ENCODE assay signal across 8 cellular contexts in genomic region chr16:80931985-80932720, GRCh38.
DNase-seq lines count a peak whose midpoint lies in the region; ATAC-seq and TF ChIP-seq lines count a peak whose summit lies in the region.

No MANE protein-coding gene starts in this region.

- 1 to 2% methylated on average over 62 to 63 of the region's 63 CpGs for WGBS in lung, 2 donors

- peak in 3 of 4 experiments; percentile 48 to 63 (median 53) for ATAC-seq in T-cell (replicated peaks in 1 of 4)
- peak; percentile 68 for ATAC-seq in lung (ENCODE audit: insufficient read depth, low FRiP score)
- peak; percentile 68 for ATAC-seq in stimulated activated naive CD8-positive, alpha-beta T cell treated with anti-CD3 and anti-CD28 coated beads, Interleukin-15, amount 100 ng/mL, for 72 hours

- no peaks in the 10 kb centered on the region for H3K9me3 Mint-ChIP-seq in activated naive CD4-positive, alpha-beta T cell treated with anti-CD3 and anti-CD28 coated beads for 36 hours
- H3K9me3 Mint-ChIP-seq in T-cell (no peaks in the 10 kb centered on the region), endothelial cell (ENCODE audit: unreplicated experiment) (no peaks in the 10 kb centered on the region)
- H3K9me3 Mint-ChIP-seq in stimulated activated naive CD8-positive, alpha-beta T cell treated with anti-CD3 and anti-CD28 coated beads, Interleukin-15, amount 100 ng/mL, for 72 hours, result no peaks in the 10 kb centered on the region

- H3K27me3 Mint-ChIP-seq in activated naive CD4-positive, alpha-beta T cell treated with anti-CD3 and anti-CD28 coated beads for 36 hours (ENCODE audit: low read depth), result peaks cover 54% of the 10 kb centered on the region
- H3K27me3 Mint-ChIP-seq in T-cell (peaks cover 59 to 66% of the 10 kb centered on the region in 2 donors), endothelial cell (ENCODE audit: unreplicated experiment) (peaks cover 13% of the 10 kb centered on the region)
- H3K27me3 Mint-ChIP-seq in stimulated activated naive CD8-positive, alpha-beta T cell treated with anti-CD3 and anti-CD28 coated beads, Interleukin-15, amount 100 ng/mL, for 72 hours, result peaks cover 84% of the 10 kb centered on the region

- no peak for TF ChIP-seq CTCF in endothelial cell (IDR thresholded peaks at IDR 0.05; ENCODE audit: unreplicated experiment)
- no peak for TF ChIP-seq CTCF in lung (IDR thresholded peaks at IDR 0.05; ENCODE audit: control extremely low read depth, extremely low read depth)

- DNase-seq in activated naive CD4-positive, alpha-beta T cell treated with anti-CD3 and anti-CD28 coated beads for 36 hours, result peak; percentile 20
- no peak for DNase-seq in activated naive CD4-positive, alpha-beta T cell treated with Interleukin-2 at 50 U/mL for 16 hours
- DNase-seq in T-cell (peak in 4 of 34 experiments; percentile 1 to 8 (median 3)), endothelial cell (ENCODE audit: low spot score) (peak; percentile 60), lung (ENCODE audit: low spot score) (peak; percentile 42), SJCRH30 (no peak), NCI-H2196 treated with DMSO at 0.1 percent for 48 hours (lab: John Stamatoyannopoulos, UW; ENCODE audit: unreplicated experiment) (no peak)
- DNase-seq in stimulated activated naive CD8-positive, alpha-beta T cell treated with anti-CD3 and anti-CD28 coated beads, Interleukin-15, amount 100 ng/mL, for 72 hours, result peak; percentile 8 to 11

- H3K4me1 ChIP-seq in lung (ENCODE audit: control insufficient read depth in 2 of 2, insufficient read depth in 2 of 2, low read length in 2 of 2) (peaks cover 0 to 7% of the 10 kb centered on the region in 2 donors), SJCRH30 (no peaks in the 10 kb centered on the region)

- H3K27ac Mint-ChIP-seq in activated naive CD4-positive, alpha-beta T cell treated with anti-CD3 and anti-CD28 coated beads for 36 hours, result no peak overlapping the region
- no peak overlapping the region for H3K27ac Mint-ChIP-seq in T-cell
- no peak overlapping the region for H3K27ac Mint-ChIP-seq in endothelial cell (ENCODE audit: unreplicated experiment)
- H3K27ac Mint-ChIP-seq in stimulated activated naive CD8-positive, alpha-beta T cell treated with anti-CD3 and anti-CD28 coated beads, Interleukin-15, amount 100 ng/mL, for 72 hours, result no peak overlapping the region

- H3K9me3 ChIP-seq in lung (ENCODE audit: control insufficient read depth in 2 of 2, insufficient read depth in 1 of 2, low read length in 1 of 2), result no peaks in the 10 kb centered on the region
- no peaks in the 10 kb centered on the region for H3K9me3 ChIP-seq in SJCRH30 (replicated peaks)

- peaks cover 6% of the 10 kb centered on the region for H3K4me1 Mint-ChIP-seq in activated naive CD4-positive, alpha-beta T cell treated with anti-CD3 and anti-CD28 coated beads for 36 hours (ENCODE audit: low read depth)
- H3K4me1 Mint-ChIP-seq in T-cell (peaks cover 10 to 11% (median 10%) of the 10 kb centered on the region in 3 donors), endothelial cell (ENCODE audit: unreplicated experiment) (peaks cover 10% of the 10 kb centered on the region)
- H3K4me1 Mint-ChIP-seq in stimulated activated naive CD8-positive, alpha-beta T cell treated with anti-CD3 and anti-CD28 coated beads, Interleukin-15, amount 100 ng/mL, for 72 hours, result peaks cover 12% of the 10 kb centered on the region

- CTCF ChIA-PET in activated naive CD4-positive, alpha-beta T cell treated with anti-CD3 and anti-CD28 coated beads for 36 hours (lab: Charles Lee), result no interaction called here
- CTCF ChIA-PET in T-cell (lab: Charles Lee), result no interaction called here

- H3K36me3 ChIP-seq in lung (ENCODE audit: control insufficient read depth in 2 of 2, insufficient read depth in 2 of 2, low read length in 2 of 2) (no peaks in the 10 kb centered on the region), SJCRH30 (no peaks in the 10 kb centered on the region)

- intact Hi-C loops in activated naive CD4-positive, alpha-beta T cell treated with anti-CD3 and anti-CD28 coated beads for 36 hours (cut with micrococcal nuclease), result no loop called here

- H3K27me3 ChIP-seq in lung (ENCODE audit: control insufficient read depth, insufficient read depth), result no peaks in the 10 kb centered on the region
- no peaks in the 10 kb centered on the region for H3K27me3 ChIP-seq in SJCRH30

- POLR2A ChIA-PET in T-cell (lab: Charles Lee), result no interaction called here

- H3K36me3 Mint-ChIP-seq in activated naive CD4-positive, alpha-beta T cell treated with anti-CD3 and anti-CD28 coated beads for 36 hours (ENCODE audit: low read depth), result no peaks in the 10 kb centered on the region
- H3K36me3 Mint-ChIP-seq in T-cell (no peaks in the 10 kb centered on the region), endothelial cell (ENCODE audit: low read depth, unreplicated experiment) (no peaks in the 10 kb centered on the region)

- peak overlapping the region; percentile 10 to 64 for H3K27ac ChIP-seq in lung (ENCODE audit: low read depth in 1 of 2, low read length in 1 of 2)
- H3K27ac ChIP-seq in SJCRH30, result no peak overlapping the region

- H3K4me3 ChIP-seq in lung, result peak overlapping the region; percentile 5
- no peak overlapping the region for H3K4me3 ChIP-seq in SJCRH30

- H3K4me3 Mint-ChIP-seq in activated naive CD4-positive, alpha-beta T cell treated with anti-CD3 and anti-CD28 coated beads for 36 hours, result peak overlapping the region; percentile 54
- H3K4me3 Mint-ChIP-seq in T-cell (peak overlapping the region; percentile 43 to 78 (median 64)), endothelial cell (ENCODE audit: unreplicated experiment) (peak overlapping the region; percentile 86)
- peak overlapping the region; percentile 75 to 79 for H3K4me3 Mint-ChIP-seq in stimulated activated naive CD8-positive, alpha-beta T cell treated with anti-CD3 and anti-CD28 coated beads, Interleukin-15, amount 100 ng/mL, for 72 hours

Comparison
In these comparisons a context has a peak if more than half of its experiments do, and no peak if none do; other contexts are left out.
1. DNase-seq: peak in activated naive CD4-positive, alpha-beta T cell treated with anti-CD3 and anti-CD28 coated beads for 36 hours (single experiment), endothelial cell (single experiment), lung (single experiment) and stimulated activated naive CD8-positive, alpha-beta T cell treated with anti-CD3 and anti-CD28 coated beads, Interleukin-15, amount 100 ng/mL, for 72 hours (2 of 2); none in activated naive CD4-positive, alpha-beta T cell treated with Interleukin-2 at 50 U/mL for 16 hours (single experiment), SJCRH30 (0 of 2) and NCI-H2196 treated with DMSO at 0.1 percent for 48 hours (single experiment).
2. Peak in every context shown above with its lines, with median percentiles within 50 percentile points of each other: H3K4me3 Mint-ChIP-seq and ATAC-seq.